8 cellular contexts compared by ENCODE assay signal in the genomic region with DNA sequence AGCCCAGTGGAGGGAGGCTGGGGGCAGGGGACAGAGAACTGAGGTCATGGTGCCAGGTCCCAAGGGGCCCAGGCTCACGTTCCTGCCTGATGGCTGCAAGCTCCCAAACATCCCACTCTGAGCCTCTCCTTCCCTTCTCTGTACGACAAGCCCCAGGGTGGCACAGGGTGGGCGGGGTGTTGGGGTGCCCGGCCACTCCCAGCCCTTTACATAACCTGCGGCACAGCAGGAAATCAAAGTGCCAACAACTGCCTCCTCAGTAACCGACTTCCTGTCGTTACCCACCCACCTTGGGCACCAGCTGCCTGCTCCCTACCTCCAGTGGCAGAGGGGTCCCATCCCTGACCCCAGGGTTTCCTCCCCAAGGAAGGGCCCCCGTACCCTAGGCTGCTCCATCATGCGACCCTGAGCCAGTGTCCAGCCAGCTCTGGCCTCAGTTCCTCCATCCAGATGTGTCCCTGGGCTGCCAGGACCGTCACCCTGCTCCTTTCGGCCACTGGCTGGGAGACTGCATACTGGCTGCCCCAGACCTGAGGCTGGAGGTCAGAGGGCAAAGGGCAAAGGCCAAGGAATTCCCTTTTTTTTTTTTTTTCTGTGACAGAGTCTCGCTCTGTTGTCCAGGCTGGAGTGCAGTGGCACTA. TPM values are rescaled to one million over a fixed set of nuclear protein-coding genes. Genes with fewer than 3 reads are reported as not detected.
A peak's percentile ranks its signal among the peaks of the same experiment; 100 is the strongest.
DNase-seq lines count a peak whose midpoint lies in the region; ATAC-seq and TF ChIP-seq lines count a peak whose summit lies in the region.

No MANE protein-coding gene starts in this region.

- H3K4me3 ChIP-seq in NB4 (ENCODE audit: low read depth, low read length): no peak overlapping the region
- H3K4me3 ChIP-seq in right cardiac atrium (ENCODE audit: low read length): no peak overlapping the region
- H3K4me3 ChIP-seq in BE2C (ENCODE audit: low read depth, low read length): no peak overlapping the region

- no peaks in the 10 kb centered on the region for H3K9me3 Mint-ChIP-seq in stimulated activated naive B cell treated with anti-CD40 and anti-IgM and Interleukin-4, amounts not matched to agents 10 μg/mL and 1 μg/mL and 100 μg/mL, for 72 hours

- ATAC-seq in right cardiac atrium: peak in 1 of 2 donors; percentile 3
- ATAC-seq in stimulated activated naive B cell treated with anti-CD40 and anti-IgM and Interleukin-4, amounts not matched to agents 10 μg/mL and 1 μg/mL and 100 μg/mL, for 72 hours (replicated peaks): peak; percentile 42 to 45

- DNase-seq in NB4 (ENCODE audit: low read depth) (peak; percentile 53), activated T-cell treated with anti-CD3 and anti-CD28 coated beads for 4 hours (peak; percentile 35), right cardiac atrium (peak; percentile 51 to 78 (median 75)), DMS79 (lab: John Stamatoyannopoulos, UW) (no peak), cerebellar cortex (ENCODE audit: low spot score) (no peak), NCI-H128 (lab: John Stamatoyannopoulos, UW; ENCODE audit: unreplicated experiment) (no peak), BE2C (no peak)
- no peak for DNase-seq in stimulated activated naive B cell treated with anti-CD40 and anti-IgM and Interleukin-4, amounts not matched to agents 10 μg/mL and 1 μg/mL and 100 μg/mL, for 72 hours

- no peaks in the 10 kb centered on the region for H3K36me3 Mint-ChIP-seq in stimulated activated naive B cell treated with anti-CD40 and anti-IgM and Interleukin-4, amounts not matched to agents 10 μg/mL and 1 μg/mL and 100 μg/mL, for 72 hours

- intact Hi-C loops in right cardiac atrium (cut with DNase I): no loop called here

- no peak for TF ChIP-seq CTCF in NB4 (IDR thresholded peaks at IDR 0.05; ENCODE audit: low read depth, low read length)
- no peak for TF ChIP-seq CTCF in BE2C (IDR thresholded peaks at IDR 0.05; ENCODE audit: low read depth, low read length)

- TF ChIP-seq POLR2A in NB4 (IDR thresholded peaks at IDR 0.05; ENCODE audit: extremely low read depth, insufficient read length): no peak

- H3K9me3 ChIP-seq in right cardiac atrium (ENCODE audit: control insufficient read depth, low read length): no peaks in the 10 kb centered on the region
- H3K9me3 ChIP-seq in BE2C: no peaks in the 10 kb centered on the region

- peaks cover 4 to 30% of the 10 kb centered on the region in 2 donors for H3K27me3 Mint-ChIP-seq in stimulated activated naive B cell treated with anti-CD40 and anti-IgM and Interleukin-4, amounts not matched to agents 10 μg/mL and 1 μg/mL and 100 μg/mL, for 72 hours

- H3K27ac Mint-ChIP-seq in stimulated activated naive B cell treated with anti-CD40 and anti-IgM and Interleukin-4, amounts not matched to agents 10 μg/mL and 1 μg/mL and 100 μg/mL, for 72 hours: peak overlapping the region; percentile 87

- no peaks in the 10 kb centered on the region for H3K36me3 ChIP-seq in BE2C

- 47% methylated on average over 12 of the region's 12 CpGs for WGBS in right cardiac atrium

- peak overlapping the region in 1 of 2 donors; percentile 48 for H3K4me3 Mint-ChIP-seq in stimulated activated naive B cell treated with anti-CD40 and anti-IgM and Interleukin-4, amounts not matched to agents 10 μg/mL and 1 μg/mL and 100 μg/mL, for 72 hours

- H3K4me1 ChIP-seq in right cardiac atrium (ENCODE audit: control insufficient read depth, insufficient read depth, low read length) (peaks cover 17% of the 10 kb centered on the region), BE2C (no peaks in the 10 kb centered on the region)

- H3K27me3 ChIP-seq in right cardiac atrium (ENCODE audit: control insufficient read depth, insufficient read depth): no peaks in the 10 kb centered on the region
- no peaks in the 10 kb centered on the region for H3K27me3 ChIP-seq in BE2C

- peaks cover 4 to 6% of the 10 kb centered on the region in 2 donors for H3K4me1 Mint-ChIP-seq in stimulated activated naive B cell treated with anti-CD40 and anti-IgM and Interleukin-4, amounts not matched to agents 10 μg/mL and 1 μg/mL and 100 μg/mL, for 72 hours

- no peak overlapping the region for H3K27ac ChIP-seq in right cardiac atrium (ENCODE audit: low read length)

RNA-seq across cellular contexts. Expression of gene NFIC, which starts 27.7 kb away (rescaled TPM):
- total RNA-seq in right cardiac atrium: 100 to 1,000 TPM; 175 to 223 (median 188) TPM
- polyA plus RNA-seq in right cardiac atrium: 186 TPM
- 20.6 TPM for polyA plus RNA-seq in BE2C (2012; ENCODE audit: insufficient read depth, insufficient read length, low read depth)

Comparison
In these comparisons a context has a peak if more than half of its experiments do, and no peak if none do; other contexts are left out.
1. DNase-seq: peak in NB4 (single experiment), activated T-cell treated with anti-CD3 and anti-CD28 coated beads for 4 hours (single experiment) and right cardiac atrium (3 of 3); none in stimulated activated naive B cell treated with anti-CD40 and anti-IgM and Interleukin-4, amounts not matched to agents 10 μg/mL and 1 μg/mL and 100 μg/mL, for 72 hours (single experiment), DMS79 (single experiment), cerebellar cortex (single experiment), NCI-H128 (single experiment) and BE2C (single experiment).